8 cellular contexts compared by ENCODE assay signal in genomic region chr2:191014653-191015020, GRCh38. TPM values are rescaled to one million over a fixed set of nuclear protein-coding genes. Genes with fewer than 3 reads are reported as not detected.
DNase-seq lines count a peak whose midpoint lies in the region; ATAC-seq, FAIRE-seq and TF ChIP-seq lines count a peak whose summit lies in the region.

No MANE protein-coding gene starts in this region.

- FAIRE-seq in keratinocyte (lab: Jason Lieb, UNC), result no peak

- H3K36me3 Mint-ChIP-seq in activated naive CD4-positive, alpha-beta T cell treated with anti-CD3 and anti-CD28 coated beads, Interleukin-2, amount 50 U/mL, for 72 hours, result peaks cover 24 to 25% of the 10 kb centered on the region in 2 donors

- H2AFZ ChIP-seq in keratinocyte (ENCODE audit: control insufficient read depth, low read length), result peak overlapping the region; percentile 44

- peak overlapping the region; percentile 86 for H3K4me3 ChIP-seq in SK-N-MC
- peak overlapping the region; percentile 87 to 96 (median 96) for H3K4me3 ChIP-seq in keratinocyte (ENCODE audit: control insufficient read depth in 2 of 3, extremely low read depth in 1 of 3, insufficient read depth in 2 of 3, low read depth in 1 of 3, low read length in 3 of 3)
- H3K4me3 ChIP-seq in urinary bladder (ENCODE audit: low read depth, low read length), result peak overlapping the region; percentile 82

- TF ChIP-seq CTCF in keratinocyte (optimal IDR thresholded peaks at IDR 0.05 in 1 of 3, IDR thresholded peaks at IDR 0.05 in 1 of 3, conservative IDR thresholded peaks at IDR 0.05 in 1 of 3; ENCODE audit: extremely low read depth in 1 of 3, insufficient read depth in 2 of 3, low read length in 3 of 3), result no peak

- H3K9me3 ChIP-seq in SK-N-MC (ENCODE audit: low read depth, low read length) (no peaks in the 10 kb centered on the region), keratinocyte (ENCODE audit: control insufficient read depth, low read depth, low read length) (no peaks in the 10 kb centered on the region)

- H3K27me3 ChIP-seq in keratinocyte (ENCODE audit: control insufficient read depth, extremely low read depth, insufficient read depth, low read length), result no peaks in the 10 kb centered on the region

- H4K20me1 ChIP-seq in keratinocyte (ENCODE audit: control insufficient read depth, extremely low read depth, insufficient read depth, low read length), result no peaks in the 10 kb centered on the region

- H3K9ac ChIP-seq in SK-N-MC (ENCODE audit: insufficient read length), result peak overlapping the region; percentile 75
- H3K9ac ChIP-seq in keratinocyte (ENCODE audit: control insufficient read depth, extremely low read depth, insufficient read depth, low read length), result peak overlapping the region; percentile 95

- H3K9me3 Mint-ChIP-seq in activated naive CD4-positive, alpha-beta T cell treated with anti-CD3 and anti-CD28 coated beads, Interleukin-2, amount 50 U/mL, for 72 hours, result peaks cover 10 to 11% of the 10 kb centered on the region in 2 donors

- no peaks in the 10 kb centered on the region for H3K9me1 ChIP-seq in keratinocyte (ENCODE audit: control insufficient read depth, extremely low read depth, insufficient read depth, low read length)

- H3K79me2 ChIP-seq in keratinocyte (ENCODE audit: control insufficient read depth, insufficient read depth, low read length), result peaks cover 35% of the 10 kb centered on the region

- H3K36me3 ChIP-seq in SK-N-MC (ENCODE audit: insufficient read depth, low read length), result 0 out of 2 replicates have a peak, but pooled peaks cover 3% of the 10 kb centered on the region
- peaks cover 0 to 8% of the 10 kb centered on the region in 2 experiments for H3K36me3 ChIP-seq in keratinocyte (ENCODE audit: control insufficient read depth in 2 of 2, extremely low read depth in 1 of 2, insufficient read depth in 2 of 2, low read length in 2 of 2)
- no peaks in the 10 kb centered on the region for H3K36me3 ChIP-seq in urinary bladder (ENCODE audit: insufficient read depth)

- DNase-seq in activated naive CD4-positive, alpha-beta T cell treated with anti-CD3 and anti-CD28 coated beads, Interleukin-2, amount 50 U/mL, for 72 hours (ENCODE audit: low spot score in 2 of 2), result peak in 1 of 2 donors; percentile 27
- no peak for DNase-seq in activated naive CD4-positive, alpha-beta T cell treated with anti-CD3 and anti-CD28 coated beads, Interleukin-2, amount 50 U/mL, for 16 hours
- no peak for DNase-seq in SK-N-MC (ENCODE audit: low read depth, low spot score)
- no peak for DNase-seq in keratinocyte (ENCODE audit: low read depth, low spot score)
- no peak for DNase-seq in NCI-H2029 treated with DMSO at 0.1 percent for 48 hours (lab: John Stamatoyannopoulos, UW)
- no peak for DNase-seq in KG1 (lab: John Stamatoyannopoulos, UW)
- DNase-seq in NK-92 (lab: John Stamatoyannopoulos, UW; ENCODE audit: unreplicated experiment), result no peak

- H3K27ac ChIP-seq in SK-N-MC, result peak overlapping the region; percentile 74; the same call in 1 of the 2 replicates
- peak overlapping the region; percentile 74 for H3K27ac ChIP-seq in keratinocyte (ENCODE audit: control insufficient read depth, insufficient read depth, low read length)
- H3K27ac ChIP-seq in urinary bladder (ENCODE audit: low read depth), result no peak overlapping the region

- H3K4me1 ChIP-seq in keratinocyte (ENCODE audit: control insufficient read depth, extremely low read depth, insufficient read depth, low read length) (peaks cover 18% of the 10 kb centered on the region), urinary bladder (ENCODE audit: insufficient read depth) (peaks cover 1% of the 10 kb centered on the region)

- peak; percentile 9 to 51 for ATAC-seq in activated naive CD4-positive, alpha-beta T cell treated with anti-CD3 and anti-CD28 coated beads, Interleukin-2, amount 50 U/mL, for 72 hours

- 52% methylated on average over 4 of the region's 4 CpGs for WGBS in urinary bladder

- H3K27ac Mint-ChIP-seq in activated naive CD4-positive, alpha-beta T cell treated with anti-CD3 and anti-CD28 coated beads, Interleukin-2, amount 50 U/mL, for 72 hours, result no peak overlapping the region

- peak overlapping the region; percentile 85 for H3K4me2 ChIP-seq in keratinocyte (ENCODE audit: control insufficient read depth, extremely low read depth, insufficient read depth, low read depth, low read length)

- dilution Hi-C loops in keratinocyte (cut with MboI; ENCODE audit: extremely low pct_ligation_motif_present, low sequenced_read_pairs), result no loop called here

RNA-seq across cellular contexts. Expression of gene STAT1, which starts 0.7 kb away (rescaled TPM):
- 100 to 1,000 TPM; 230 to 510 TPM for total RNA-seq in activated naive CD4-positive, alpha-beta T cell treated with anti-CD3 and anti-CD28 coated beads, Interleukin-2, amount 50 U/mL, for 72 hours
- polyA plus RNA-seq in keratinocyte (141 to 181 TPM (median 144 TPM) in 3 replicates), urinary bladder (61.9 TPM)
- polyA plus RNA-seq in keratinocyte (2011; ENCODE audit: low read depth), result 23.6 TPM
- 109 and 160 TPM in 2 replicates for polyA plus RNA-seq in keratinocyte (2011; cell fraction: cytosol; rRNA removed)
- polyA plus RNA-seq in keratinocyte (2011; cell fraction: nucleus; rRNA removed), result 155 and 179 TPM in 2 replicates
- polyA plus RNA-seq in keratinocyte (2012; ENCODE audit: low replicate concordance), result 24.3 and 133 TPM in 2 replicates
- 91.9 to 257 TPM (median 179 TPM) in 3 replicates for polyA minus RNA-seq in keratinocyte
- 143 TPM for polyA minus RNA-seq in keratinocyte (2011; cell fraction: cytosol; rRNA and poly(A)+ RNA removed)
- 132 and 199 TPM in 2 replicates for polyA minus RNA-seq in keratinocyte (2011; cell fraction: nucleus; rRNA and poly(A)+ RNA removed)
- 75.1 TPM for total RNA-seq in urinary bladder
